In genomic region chr21:32476661-32477423, GRCh38 we compare ENCODE assay signal across 1 cellular context.
TF ChIP-seq lines count a peak whose summit lies in the region.

No MANE protein-coding gene starts in this region.

TF ChIP-seq in A549, 52 proteins besides CTCF, POLR2A, EP300 and RAD21 (continued from another document):
- TF ChIP-seq ZSCAN20 (CRISPR knock-in tag; IDR thresholded peaks at IDR 0.05): no peak
- no peak for TF ChIP-seq USF2 (IDR thresholded peaks at IDR 0.05)
- no peak for TF ChIP-seq MAZ (IDR thresholded peaks at IDR 0.05; ENCODE audit: borderline replicate concordance, low read depth, low read length)
